Comparison of ENCODE assay signal across 8 cellular contexts in genomic region chr11:66429983-66430602, GRCh38. TPM values are rescaled to one million over a fixed set of nuclear protein-coding genes. Genes with fewer than 3 reads are reported as not detected.
DNase-seq lines count a peak whose midpoint lies in the region; ATAC-seq, FAIRE-seq and TF ChIP-seq lines count a peak whose summit lies in the region.

No MANE protein-coding gene starts in this region.

- no peak overlapping the region for H3K9ac ChIP-seq in endothelial cell of umbilical vein (replicated peaks; ENCODE audit: extremely low read depth, insufficient read depth, low read length)

- no TSS peak for BruUV-seq in endothelial cell of umbilical vein (replicated peaks; lab: Mats Ljungman, UMichigan)

- TF ChIP-seq POLR2A in endothelial cell of umbilical vein (IDR thresholded peaks at IDR 0.05; ENCODE audit: low read depth, low read length): no peak

- POLR2A ChIA-PET in endothelial cell of umbilical vein (lab: Charles Lee): no interaction called here

- H3K9me3 ChIP-seq in BE2C: no peaks in the 10 kb centered on the region
- no peaks in the 10 kb centered on the region for H3K9me3 ChIP-seq in endothelial cell of umbilical vein (replicated peaks; ENCODE audit: control insufficient read depth, insufficient read depth, low read length)

- intact Hi-C loops in endothelial cell of umbilical vein (cut with micrococcal nuclease): loop anchor here (1.0 kb wide), 1 partner anchor 22 kb away; no protein-coding TSS in a partner anchor

- no peaks in the 10 kb centered on the region for H3K79me2 ChIP-seq in endothelial cell of umbilical vein (ENCODE audit: control insufficient read depth, insufficient read depth, low read length)

- H3K27ac ChIP-seq in endothelial cell of umbilical vein (ENCODE audit: insufficient read depth, low read depth, low read length): no peak overlapping the region

- no peaks in the 10 kb centered on the region for H3K9me3 Mint-ChIP-seq in HFFc6

- peak; percentile 91 for FAIRE-seq in endothelial cell of umbilical vein (lab: Jason Lieb, UNC)

- no peak for ATAC-seq in HG03196 (IDR thresholded peaks at IDR 0.05; ENCODE audit: unreplicated experiment)

- H4K20me1 ChIP-seq in endothelial cell of umbilical vein (replicated peaks; ENCODE audit: control insufficient read depth, extremely low read depth, insufficient read depth, low read length): no peaks in the 10 kb centered on the region

- H3K36me3 ChIP-seq in BE2C (0 out of 2 replicates have a peak, but pooled peaks cover 3% of the 10 kb centered on the region), endothelial cell of umbilical vein (ENCODE audit: control insufficient read depth in 2 of 2, extremely low read depth in 1 of 2, insufficient read depth in 2 of 2, low read length in 2 of 2) (peaks cover 1% of the 10 kb centered on the region in 2 experiments)

- dilution Hi-C loops in endothelial cell of umbilical vein (cut with MboI; ENCODE audit: extremely low pct_ligation_motif_present, low sequenced_read_pairs): no loop called here

- no peak overlapping the region for H3K4me3 Mint-ChIP-seq in HFFc6

- no peaks in the 10 kb centered on the region for H3K9me1 ChIP-seq in endothelial cell of umbilical vein (replicated peaks; ENCODE audit: control insufficient read depth, extremely low read depth, insufficient read depth, low read length)

- peaks cover 6% of the 10 kb centered on the region; the same call in 1 of the 2 replicates for H3K4me1 Mint-ChIP-seq in HFFc6 (ENCODE audit: low read depth)

- H3K4me2 ChIP-seq in endothelial cell of umbilical vein (ENCODE audit: insufficient read depth, low read length): no peak overlapping the region

- 0 out of 2 replicates have a peak, but pooled peaks cover 5% of the 10 kb centered on the region for H3K36me3 Mint-ChIP-seq in HFFc6 (ENCODE audit: low read depth)

- no peaks in the 10 kb centered on the region; the same call in 1 of the 2 replicates for H3K27me3 Mint-ChIP-seq in HFFc6 (ENCODE audit: insufficient read depth)

- TF ChIP-seq CTCF in BE2C (IDR thresholded peaks at IDR 0.05; ENCODE audit: low read depth, low read length) (peak; percentile 90), HFFc6 (IDR thresholded peaks at IDR 0.05) (peak; percentile 96), endothelial cell of umbilical vein (IDR thresholded peaks at IDR 0.05; ENCODE audit: extremely low read depth in 1 of 2, insufficient read depth in 1 of 2, low read depth in 1 of 2, low read length in 2 of 2) (peak; percentile 86 to 94)

- H3K4me1 ChIP-seq in BE2C: no peaks in the 10 kb centered on the region
- no peaks in the 10 kb centered on the region for H3K4me1 ChIP-seq in endothelial cell of umbilical vein (ENCODE audit: control insufficient read depth, extremely low read depth, insufficient read depth, low read length)

- CTCF ChIA-PET in endothelial cell of umbilical vein (lab: Charles Lee): interaction anchor here (0.8 to 7.5 kb wide), 10 partner anchors 8 to 248 kb away, joined by 3 to 87 read pairs (median 5); partner anchors contain the start of genes MRPL11, NPAS4 and RBM4B

- no peak overlapping the region for H2AFZ ChIP-seq in endothelial cell of umbilical vein (ENCODE audit: low read depth, low read length)

- peak; percentile 89 for DNase-seq in BE2C
- DNase-seq in HFFc6: peak; percentile 43
- peak; percentile 52 for DNase-seq in NOMO-1 treated with DMSO at 0.1 percent for 48 hours (lab: John Stamatoyannopoulos, UW; ENCODE audit: unreplicated experiment)
- peak; percentile 38 to 81 (median 67) for DNase-seq in activated CD8-positive, alpha-beta memory T cell treated with anti-CD3 and anti-CD28 coated beads for 48 hours (ENCODE audit: low read depth in 2 of 3, low spot score in 2 of 3)
- peak; percentile 45 for DNase-seq in endothelial cell of umbilical vein (ENCODE audit: low read depth, low spot score)
- peak; percentile 75 for DNase-seq in myocyte (ENCODE audit: low read depth)
- peak; percentile 73 for DNase-seq in stimulated activated CD8-positive, alpha-beta memory T cell treated with anti-CD3 and anti-CD28 coated beads, Interleukin-7, amount 100 ng/mL, for 24 hours (ENCODE audit: low read depth)

- no peak overlapping the region for H3K27ac Mint-ChIP-seq in HFFc6

- no peak overlapping the region for H3K4me3 ChIP-seq in BE2C (ENCODE audit: low read depth, low read length)
- H3K4me3 ChIP-seq in endothelial cell of umbilical vein (replicated peaks in 1 of 3; ENCODE audit: insufficient read depth in 1 of 3, low read depth in 1 of 3, low read length in 3 of 3): no peak overlapping the region

- no peaks in the 10 kb centered on the region for H3K27me3 ChIP-seq in BE2C
- no peaks in the 10 kb centered on the region for H3K27me3 ChIP-seq in endothelial cell of umbilical vein (ENCODE audit: control insufficient read depth in 2 of 2, insufficient read depth in 2 of 2, low read length in 2 of 2)

RNA-seq across cellular contexts. Expression of gene MRPL11, which starts 8.6 kb away (rescaled TPM):
- 97.6 TPM for polyA plus RNA-seq in BE2C (2012; ENCODE audit: insufficient read depth, insufficient read length, low read depth)
- total RNA-seq in HFFc6 (2021; fragmentation: NEBNext Ultra II Directional; extraction: Animal tissue kit (Norgen Biotek cat#: 25700)): 10 to 100 TPM; 55.6 to 74.1 (median 67.6) TPM
- 69.1 and 72.1 TPM in 2 replicates for total RNA-seq in endothelial cell of umbilical vein
- polyA plus RNA-seq in endothelial cell of umbilical vein: 52.2 and 54.9 TPM in 2 replicates
- 76.3 and 80.6 TPM in 2 replicates for polyA plus RNA-seq in endothelial cell of umbilical vein (2011; cell fraction: cytosol; rRNA removed)
- 33.2 and 40.7 TPM in 2 replicates for polyA plus RNA-seq in endothelial cell of umbilical vein (2011; cell fraction: nucleus; rRNA removed)
- polyA plus RNA-seq in endothelial cell of umbilical vein (2012): 79.7 and 84.9 TPM in 2 replicates
- polyA minus RNA-seq in endothelial cell of umbilical vein: 27.0 and 28.0 TPM in 2 replicates
- 38.1 TPM for polyA minus RNA-seq in endothelial cell of umbilical vein (2011; cell fraction: cytosol; rRNA and poly(A)+ RNA removed)
- 2.6 and 3.8 TPM in 2 replicates for polyA minus RNA-seq in endothelial cell of umbilical vein (2011; cell fraction: nucleus; rRNA and poly(A)+ RNA removed)
- total RNA-seq in myocyte: 23.1 and 27.9 TPM in 2 replicates
- polyA plus RNA-seq in myocyte (2012): 31.0 TPM

RNA-seq across cellular contexts. Expression of gene NPAS4, which starts 9.3 kb away (rescaled TPM):
- not detected for polyA plus RNA-seq in BE2C (2012; ENCODE audit: insufficient read depth, insufficient read length, low read depth)
- under 1 TPM in 3 of 6 experiments, not detected in 3; 0.14 to 0.36 (median 0.35) TPM for total RNA-seq in HFFc6 (2021; fragmentation: NEBNext Ultra II Directional; extraction: Animal tissue kit (Norgen Biotek cat#: 25700))
- total RNA-seq in endothelial cell of umbilical vein: not detected in 2 replicates
- not detected in 2 replicates for polyA plus RNA-seq in endothelial cell of umbilical vein
- polyA plus RNA-seq in endothelial cell of umbilical vein (2011; cell fraction: cytosol; rRNA removed): not detected in 2 replicates
- not detected in 2 replicates for polyA plus RNA-seq in endothelial cell of umbilical vein (2011; cell fraction: nucleus; rRNA removed)
- not detected in 2 replicates for polyA plus RNA-seq in endothelial cell of umbilical vein (2012)
- not detected in 2 replicates for polyA minus RNA-seq in endothelial cell of umbilical vein
- polyA minus RNA-seq in endothelial cell of umbilical vein (2011; cell fraction: cytosol; rRNA and poly(A)+ RNA removed): not detected
- not detected in 2 replicates for polyA minus RNA-seq in endothelial cell of umbilical vein (2011; cell fraction: nucleus; rRNA and poly(A)+ RNA removed)
- total RNA-seq in myocyte: not detected in 2 replicates
- 0.03 TPM for polyA plus RNA-seq in myocyte (2012)

RNA-seq across cellular contexts. Expression of gene PELI3, which starts 36.6 kb away (rescaled TPM):
- polyA plus RNA-seq in BE2C (2012; ENCODE audit: insufficient read depth, insufficient read length, low read depth): 8.1 TPM
- total RNA-seq in HFFc6 (2021; fragmentation: NEBNext Ultra II Directional; extraction: Animal tissue kit (Norgen Biotek cat#: 25700)): 1 to 10 TPM; 6.7 to 8.0 (median 7.2) TPM
- total RNA-seq in endothelial cell of umbilical vein (2.9 and 5.5 TPM in 2 replicates), myocyte (5.5 and 9.3 TPM in 2 replicates)
- polyA plus RNA-seq in endothelial cell of umbilical vein: 2.8 and 3.0 TPM in 2 replicates
- 1.6 and 2.3 TPM in 2 replicates for polyA plus RNA-seq in endothelial cell of umbilical vein (2011; cell fraction: cytosol; rRNA removed)
- 3.7 and 4.4 TPM in 2 replicates for polyA plus RNA-seq in endothelial cell of umbilical vein (2011; cell fraction: nucleus; rRNA removed)
- polyA plus RNA-seq in endothelial cell of umbilical vein (2012): 2.5 and 2.8 TPM in 2 replicates
- 2.4 and 2.6 TPM in 2 replicates for polyA minus RNA-seq in endothelial cell of umbilical vein
- 4.8 TPM for polyA minus RNA-seq in endothelial cell of umbilical vein (2011; cell fraction: cytosol; rRNA and poly(A)+ RNA removed)
- polyA minus RNA-seq in endothelial cell of umbilical vein (2011; cell fraction: nucleus; rRNA and poly(A)+ RNA removed): 3.9 and 4.1 TPM in 2 replicates
- polyA plus RNA-seq in myocyte (2012): 5.2 TPM

RNA-seq across cellular contexts. Expression of gene DPP3, which starts 50.1 kb away (rescaled TPM):
- polyA plus RNA-seq in BE2C (2012; ENCODE audit: insufficient read depth, insufficient read length, low read depth): 35.4 TPM
- 10 to 100 TPM; 54.8 to 71.6 (median 58.2) TPM for total RNA-seq in HFFc6 (2021; fragmentation: NEBNext Ultra II Directional; extraction: Animal tissue kit (Norgen Biotek cat#: 25700))
- total RNA-seq in endothelial cell of umbilical vein (46.4 and 56.0 TPM in 2 replicates), myocyte (52.7 TPM in 2 replicates)
- 50.4 and 55.8 TPM in 2 replicates for polyA plus RNA-seq in endothelial cell of umbilical vein
- 39.8 and 40.3 TPM in 2 replicates for polyA plus RNA-seq in endothelial cell of umbilical vein (2011; cell fraction: cytosol; rRNA removed)
- polyA plus RNA-seq in endothelial cell of umbilical vein (2011; cell fraction: nucleus; rRNA removed): 96.8 and 121 TPM in 2 replicates
- 47.1 and 69.1 TPM in 2 replicates for polyA plus RNA-seq in endothelial cell of umbilical vein (2012)
- 70.7 and 76.3 TPM in 2 replicates for polyA minus RNA-seq in endothelial cell of umbilical vein
- polyA minus RNA-seq in endothelial cell of umbilical vein (2011; cell fraction: cytosol; rRNA and poly(A)+ RNA removed): 81.0 TPM
- polyA minus RNA-seq in endothelial cell of umbilical vein (2011; cell fraction: nucleus; rRNA and poly(A)+ RNA removed): 21.3 and 44.4 TPM in 2 replicates
- 37.5 TPM for polyA plus RNA-seq in myocyte (2012)

RNA-seq across cellular contexts. Expression of gene SLC29A2, which starts 58.5 kb away (rescaled TPM):
- polyA plus RNA-seq in BE2C (2012; ENCODE audit: insufficient read depth, insufficient read length, low read depth): 11.9 TPM
- total RNA-seq in HFFc6 (2021; fragmentation: NEBNext Ultra II Directional; extraction: Animal tissue kit (Norgen Biotek cat#: 25700)): not detected
- total RNA-seq in endothelial cell of umbilical vein (4.8 and 5.2 TPM in 2 replicates), myocyte (4.5 and 8.5 TPM in 2 replicates)
- 2.4 TPM in 2 replicates for polyA plus RNA-seq in endothelial cell of umbilical vein
- 1.6 and 1.8 TPM in 2 replicates for polyA plus RNA-seq in endothelial cell of umbilical vein (2011; cell fraction: cytosol; rRNA removed)
- 5.7 and 6.3 TPM in 2 replicates for polyA plus RNA-seq in endothelial cell of umbilical vein (2011; cell fraction: nucleus; rRNA removed)
- polyA plus RNA-seq in endothelial cell of umbilical vein (2012): 1.9 and 2.8 TPM in 2 replicates
- 2.4 TPM in 2 replicates for polyA minus RNA-seq in endothelial cell of umbilical vein
- polyA minus RNA-seq in endothelial cell of umbilical vein (2011; cell fraction: cytosol; rRNA and poly(A)+ RNA removed): 15.2 TPM
- polyA minus RNA-seq in endothelial cell of umbilical vein (2011; cell fraction: nucleus; rRNA and poly(A)+ RNA removed): 1.6 and 1.8 TPM in 2 replicates
- 0.79 TPM for polyA plus RNA-seq in myocyte (2012)
